ENCODE assay signal across 8 cellular contexts in the genomic region with DNA sequence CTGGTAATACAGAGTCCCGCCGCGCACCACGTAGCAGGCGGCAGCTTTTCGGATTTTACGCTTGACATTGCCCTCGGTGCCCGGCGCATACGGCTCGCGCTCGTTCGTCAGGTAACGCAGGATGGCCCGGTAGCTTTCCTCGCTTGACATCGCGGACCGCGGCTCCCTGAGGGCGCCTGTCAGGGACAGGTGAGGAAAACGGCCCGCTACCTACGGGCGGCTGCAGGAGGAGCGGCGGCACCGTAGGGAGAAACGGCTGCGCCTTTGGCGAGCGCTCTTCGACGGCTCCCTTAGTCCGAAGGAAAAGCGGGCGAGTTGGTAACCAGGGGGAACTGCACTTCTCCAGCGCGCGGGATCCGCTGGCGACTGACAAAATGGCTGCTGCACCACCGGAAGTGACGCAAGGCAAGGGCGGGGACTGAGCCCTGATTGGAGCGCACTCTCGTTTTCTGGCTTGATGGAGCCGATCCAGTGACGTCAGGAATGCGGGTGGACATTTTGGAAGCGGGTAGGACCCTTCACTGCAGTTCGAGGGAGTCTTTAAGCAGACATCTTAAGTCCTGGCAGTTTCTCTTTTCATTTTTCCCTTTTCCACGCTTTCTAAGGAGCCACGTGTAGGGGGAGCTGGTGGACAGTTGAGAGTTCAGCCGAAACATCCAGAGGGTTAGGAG. TPM values are rescaled to one million over a fixed set of nuclear protein-coding genes. Genes with fewer than 3 reads are reported as not detected.
DNase-seq lines count a peak whose midpoint lies in the region; ATAC-seq, FAIRE-seq and TF ChIP-seq lines count a peak whose summit lies in the region.

A gene with protein sequence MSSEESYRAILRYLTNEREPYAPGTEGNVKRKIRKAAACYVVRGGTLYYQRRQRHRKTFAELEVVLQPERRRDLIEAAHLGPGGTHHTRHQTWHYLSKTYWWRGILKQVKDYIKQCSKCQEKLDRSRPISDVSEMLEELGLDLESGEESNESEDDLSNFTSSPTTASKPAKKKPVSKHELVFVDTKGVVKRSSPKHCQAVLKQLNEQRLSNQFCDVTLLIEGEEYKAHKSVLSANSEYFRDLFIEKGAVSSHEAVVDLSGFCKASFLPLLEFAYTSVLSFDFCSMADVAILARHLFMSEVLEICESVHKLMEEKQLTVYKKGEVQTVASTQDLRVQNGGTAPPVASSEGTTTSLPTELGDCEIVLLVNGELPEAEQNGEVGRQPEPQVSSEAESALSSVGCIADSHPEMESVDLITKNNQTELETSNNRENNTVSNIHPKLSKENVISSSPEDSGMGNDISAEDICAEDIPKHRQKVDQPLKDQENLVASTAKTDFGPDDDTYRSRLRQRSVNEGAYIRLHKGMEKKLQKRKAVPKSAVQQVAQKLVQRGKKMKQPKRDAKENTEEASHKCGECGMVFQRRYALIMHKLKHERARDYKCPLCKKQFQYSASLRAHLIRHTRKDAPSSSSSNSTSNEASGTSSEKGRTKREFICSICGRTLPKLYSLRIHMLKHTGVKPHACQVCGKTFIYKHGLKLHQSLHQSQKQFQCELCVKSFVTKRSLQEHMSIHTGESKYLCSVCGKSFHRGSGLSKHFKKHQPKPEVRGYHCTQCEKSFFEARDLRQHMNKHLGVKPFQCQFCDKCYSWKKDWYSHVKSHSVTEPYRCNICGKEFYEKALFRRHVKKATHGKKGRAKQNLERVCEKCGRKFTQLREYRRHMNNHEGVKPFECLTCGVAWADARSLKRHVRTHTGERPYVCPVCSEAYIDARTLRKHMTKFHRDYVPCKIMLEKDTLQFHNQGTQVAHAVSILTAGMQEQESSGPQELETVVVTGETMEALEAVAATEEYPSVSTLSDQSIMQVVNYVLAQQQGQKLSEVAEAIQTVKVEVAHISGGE (minus strand): TSS at position 368 of the 671 bp plus-strand sequence. CDS start 218 bp downstream, at position 150.

- TF ChIP-seq RAD21 in A549 (conservative IDR thresholded peaks at IDR 0.05 in 1 of 2, IDR thresholded peaks at IDR 0.05 in 1 of 2), result peak in 1 of 2 experiments; percentile 25; a peak in 3 of 5 replicates

- peaks cover 52% of the 10 kb centered on the region for H3K36me3 Mint-ChIP-seq in dendritic cell treated with granulocyte-macrophage colony-stimulating factor and Interleukin-4, amounts not matched to agents 40 ng/mL and 50 ng/mL, for 4 days (ENCODE audit: low read depth)

- peak; percentile 60 for TF ChIP-seq POLR2A in A549 (IDR thresholded peaks at IDR 0.05; ENCODE audit: low read length)
- no peak for TF ChIP-seq POLR2A in lower leg skin (IDR thresholded peaks at IDR 0.05)

- no peaks in the 10 kb centered on the region for H3K9me3 Mint-ChIP-seq in dendritic cell treated with granulocyte-macrophage colony-stimulating factor and Interleukin-4, amounts not matched to agents 40 ng/mL and 50 ng/mL, for 4 days

- peak within 1 kb of the TSS; percentile 98 for H3K27ac Mint-ChIP-seq in dendritic cell treated with granulocyte-macrophage colony-stimulating factor and Interleukin-4, amounts not matched to agents 40 ng/mL and 50 ng/mL, for 4 days

- no peaks in the 10 kb centered on the region for H3K27me3 Mint-ChIP-seq in dendritic cell treated with granulocyte-macrophage colony-stimulating factor and Interleukin-4, amounts not matched to agents 40 ng/mL and 50 ng/mL, for 4 days

- peaks cover 46% of the 10 kb centered on the region for H3K4me1 Mint-ChIP-seq in dendritic cell treated with granulocyte-macrophage colony-stimulating factor and Interleukin-4, amounts not matched to agents 40 ng/mL and 50 ng/mL, for 4 days (ENCODE audit: low read depth)

- H3K27ac ChIP-seq in A549, result peak within 1 kb of the TSS; percentile 90 to 92

- POLR2A ChIA-PET in A549 (lab: Yijun Ruan, JAX), result interaction anchor here (0.5 to 3.6 kb wide), 12 partner anchors 9 to 1276 kb away, joined by 3 to 62 read pairs (median 4); a partner anchor contains a TSS

- ATAC-seq in A549 (peak; percentile 75 to 86), GM19043 (IDR thresholded peaks at IDR 0.05; ENCODE audit: low read depth, unreplicated experiment) (peak; percentile 75), HG03439 (IDR thresholded peaks at IDR 0.05; ENCODE audit: unreplicated experiment) (peak; percentile 64)

- intact Hi-C loops in dendritic cell treated with granulocyte-macrophage colony-stimulating factor and Interleukin-4, amounts not matched to agents 40 ng/mL and 50 ng/mL, for 4 days (cut with micrococcal nuclease), result loop anchor here (1.0 to 5.0 kb wide), 5 partner anchors 9 to 1415 kb away; a partner anchor contains a TSS
- intact Hi-C loops in lower leg skin (cut with DNase I; ENCODE audit: low total_unique reads), result no loop called here

- H3K9me3 ChIP-seq in A549, result no peaks in the 10 kb centered on the region

- H3K4me1 ChIP-seq in A549, result peaks cover 22% of the 10 kb centered on the region

- CTCF ChIA-PET in A549 (lab: Yijun Ruan, JAX), result interaction anchor here (0.9 to 4.3 kb wide), 14 partner anchors 10 to 548 kb away, joined by 3 to 30 read pairs (median 4); a partner anchor contains a TSS

- H3K4me2 ChIP-seq in A549, result peak within 1 kb of the TSS; percentile 76

- H3K4me3 ChIP-seq in A549 (peak within 1 kb of the TSS; percentile 95), lower leg skin (ENCODE audit: low read depth, poor library complexity, severe bottlenecking) (peak within 1 kb of the TSS; percentile 100)

- no peak for FAIRE-seq in A549 (lab: Jason Lieb, UNC)

- DNase-seq in A549 (ENCODE audit: low read depth in 1 of 2, low spot score in 1 of 2) (peak; percentile 97 to 100), lower leg skin (ENCODE audit: low spot score in 2 of 2) (peak; percentile 100), SHP77 (lab: John Stamatoyannopoulos, UW) (no peak)
- DNase-seq in activated CD4-positive, CD25-positive, alpha-beta regulatory T cell treated with anti-CD3 and anti-CD28 coated beads, Interleukin-2, amount 50 U/mL, for 72 hours, result peak; percentile 98
- DNase-seq in stimulated activated CD4-positive, alpha-beta T cell treated with anti-CD3 and anti-CD28 coated beads, TNF-alpha, amount 100 ng/mL, for 4 hours (ENCODE audit: low read depth in 3 of 3), result peak; percentile 99

- TF ChIP-seq EP300 in A549 (IDR thresholded peaks at IDR 0.05), result no peak

- peak; percentile 37; the same call in 2 of the 3 replicates for TF ChIP-seq CTCF in A549 (IDR thresholded peaks at IDR 0.05)
- TF ChIP-seq CTCF in lower leg skin (IDR thresholded peaks at IDR 0.05), result no peak

- WGBS in A549 (ENCODE audit: missing lambda C conversion rate), result under 1% methylated on average over 33 of the region's 57 CpGs
- 0% methylated on average over 39 to 40 of the region's 57 CpGs for WGBS in lower leg skin, 2 donors

- H3K4me3 Mint-ChIP-seq in dendritic cell treated with granulocyte-macrophage colony-stimulating factor and Interleukin-4, amounts not matched to agents 40 ng/mL and 50 ng/mL, for 4 days, result peak within 1 kb of the TSS; percentile 89

TF ChIP-seq in A549, 52 proteins besides CTCF, POLR2A, EP300 and RAD21 (continues in another document):
- TF ChIP-seq HDAC2 (IDR thresholded peaks at IDR 0.05) (no peak), TFCP2L1 (CRISPR knock-in tag; IDR thresholded peaks at IDR 0.05) (0 out of 2 replicates have a peak, but pooled peaks have one; percentile 46), KDM5A (IDR thresholded peaks at IDR 0.05) (peak; percentile 58), CHD4 (IDR thresholded peaks at IDR 0.05; ENCODE audit: borderline replicate concordance) (no peak), FOXS1 (CRISPR knock-in tag; IDR thresholded peaks at IDR 0.05) (no peak), MAZ (IDR thresholded peaks at IDR 0.05; ENCODE audit: borderline replicate concordance, low read depth, low read length) (no peak), MAFK (IDR thresholded peaks at IDR 0.05; ENCODE audit: partially characterized antibody) (no peak), HOXB5 (CRISPR knock-in tag; IDR thresholded peaks at IDR 0.05) (no peak), CBX2 (IDR thresholded peaks at IDR 0.05; ENCODE audit: borderline replicate concordance, low read depth) (no peak), FOSB (CRISPR knock-in tag; IDR thresholded peaks at IDR 0.05) (no peak), FOSL2 (IDR thresholded peaks at IDR 0.05) (no peak), FOSL2 (CRISPR knock-in tag; IDR thresholded peaks at IDR 0.05) (peak; percentile 30; the same call in 1 of the 2 replicates)
- TF ChIP-seq, protein P1, sequence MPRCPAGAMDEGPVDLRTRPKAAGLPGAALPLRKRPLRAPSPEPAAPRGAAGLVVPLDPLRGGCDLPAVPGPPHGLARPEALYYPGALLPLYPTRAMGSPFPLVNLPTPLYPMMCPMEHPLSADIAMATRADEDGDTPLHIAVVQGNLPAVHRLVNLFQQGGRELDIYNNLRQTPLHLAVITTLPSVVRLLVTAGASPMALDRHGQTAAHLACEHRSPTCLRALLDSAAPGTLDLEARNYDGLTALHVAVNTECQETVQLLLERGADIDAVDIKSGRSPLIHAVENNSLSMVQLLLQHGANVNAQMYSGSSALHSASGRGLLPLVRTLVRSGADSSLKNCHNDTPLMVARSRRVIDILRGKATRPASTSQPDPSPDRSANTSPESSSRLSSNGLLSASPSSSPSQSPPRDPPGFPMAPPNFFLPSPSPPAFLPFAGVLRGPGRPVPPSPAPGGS (IDR thresholded peaks at IDR 0.05), result no peak; the same call in 2 of the 3 replicates
- TF ChIP-seq, protein P2, sequence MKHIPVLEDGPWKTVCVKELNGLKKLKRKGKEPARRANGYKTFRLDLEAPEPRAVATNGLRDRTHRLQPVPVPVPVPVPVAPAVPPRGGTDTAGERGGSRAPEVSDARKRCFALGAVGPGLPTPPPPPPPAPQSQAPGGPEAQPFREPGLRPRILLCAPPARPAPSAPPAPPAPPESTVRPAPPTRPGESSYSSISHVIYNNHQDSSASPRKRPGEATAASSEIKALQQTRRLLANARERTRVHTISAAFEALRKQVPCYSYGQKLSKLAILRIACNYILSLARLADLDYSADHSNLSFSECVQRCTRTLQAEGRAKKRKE (CRISPR knock-in tag; IDR thresholded peaks at IDR 0.05; ENCODE audit: low read depth), result no peak
- TF ChIP-seq, protein P3, sequence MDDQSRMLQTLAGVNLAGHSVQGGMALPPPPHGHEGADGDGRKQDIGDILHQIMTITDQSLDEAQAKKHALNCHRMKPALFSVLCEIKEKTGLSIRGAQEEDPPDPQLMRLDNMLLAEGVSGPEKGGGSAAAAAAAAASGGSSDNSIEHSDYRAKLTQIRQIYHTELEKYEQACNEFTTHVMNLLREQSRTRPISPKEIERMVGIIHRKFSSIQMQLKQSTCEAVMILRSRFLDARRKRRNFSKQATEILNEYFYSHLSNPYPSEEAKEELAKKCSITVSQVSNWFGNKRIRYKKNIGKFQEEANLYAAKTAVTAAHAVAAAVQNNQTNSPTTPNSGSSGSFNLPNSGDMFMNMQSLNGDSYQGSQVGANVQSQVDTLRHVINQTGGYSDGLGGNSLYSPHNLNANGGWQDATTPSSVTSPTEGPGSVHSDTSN (IDR thresholded peaks at IDR 0.05), result no peak

RNA-seq across cellular contexts. Expression of the gene that starts here (rescaled TPM):
- polyA plus RNA-seq in A549 (2011; rRNA removed) (18.8 and 24.3 TPM in 2 replicates), A549 (2017; fragmentation: RNase III; extraction: RNeasy Plus Mini Kit Qiagen cat#74134 plus additional on column Dnase treatment) (11.3 to 12.0 TPM (median 11.6 TPM) in 3 replicates)
- 3.5 and 3.9 TPM in 2 replicates for polyA plus RNA-seq in A549 (2012; cell fraction: cytosol; rRNA removed)
- 5.7 and 7.6 TPM in 2 replicates for polyA plus RNA-seq in A549 (2012; cell fraction: nucleus; rRNA removed)
- 12.2 and 13.3 TPM in 2 replicates for polyA minus RNA-seq in A549 (2011; rRNA and poly(A)+ RNA removed)
- total RNA-seq in lower leg skin, result 10 to 100 TPM; 22.1 to 34.2 (median 26.7) TPM

Comparison
In these comparisons a context has a peak if more than half of its experiments do, and no peak if none do; other contexts are left out.
1. DNase-seq: peak in A549 (2 of 2), activated CD4-positive, CD25-positive, alpha-beta regulatory T cell treated with anti-CD3 and anti-CD28 coated beads, Interleukin-2, amount 50 U/mL, for 72 hours (single experiment), lower leg skin (2 of 2) and stimulated activated CD4-positive, alpha-beta T cell treated with anti-CD3 and anti-CD28 coated beads, TNF-alpha, amount 100 ng/mL, for 4 hours (3 of 3); none in SHP77 (0 of 2).
2. Peak in every context shown above with its lines, with median percentiles within 50 percentile points of each other: ATAC-seq.